In the genomic region with DNA sequence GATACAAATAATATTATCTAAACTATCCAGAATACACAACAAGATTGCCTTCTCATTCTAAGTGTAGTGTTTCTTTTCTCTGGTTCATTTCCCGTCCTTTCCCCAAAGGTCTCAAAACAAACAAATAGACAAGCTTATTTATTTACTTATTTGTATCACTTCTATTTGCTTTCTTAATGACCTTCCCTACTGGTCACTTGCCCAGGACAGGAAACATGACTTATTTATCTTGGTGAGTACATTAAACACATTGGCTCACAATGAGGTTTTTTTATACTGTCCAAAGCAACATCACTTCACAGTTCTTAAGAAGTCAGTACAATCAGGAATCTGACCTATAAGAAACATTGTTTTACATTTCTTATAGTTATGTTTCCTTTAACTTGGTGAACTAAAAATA, we compare ENCODE assay signal across 26 cellular contexts.
"Had no signal": no experiment of that assay in that cellular context is flagged by ENCODE, and none has a peak within 500 bp of the region (broad histone marks: within the 10 kb centered on the region; RNA-seq: fewer than 3 reads in every experiment).

No MANE protein-coding gene starts in this region.

- H3K27ac ChIP-seq: brain microvascular endothelial cell, esophagus squamous epithelium, heart right ventricle, thoracic aorta, upper lobe of left lung had no signal

- H3K9me3 ChIP-seq: esophagus squamous epithelium, heart right ventricle, thoracic aorta, upper lobe of left lung had no signal

- H3K4me1 ChIP-seq: esophagus squamous epithelium, heart right ventricle, upper lobe of left lung had no signal

- H3K27me3 ChIP-seq: brain microvascular endothelial cell, esophagus squamous epithelium, heart right ventricle, upper lobe of left lung had no signal

- H3K4me3 ChIP-seq: esophagus squamous epithelium, heart right ventricle, lung, thoracic aorta, upper lobe of left lung had no signal

- ATAC-seq: activated CD4-positive, alpha-beta T cell treated with anti-CD3 and anti-CD28 coated beads for 36 hours; activated naive CD4-positive, alpha-beta T cell treated with anti-CD3 and anti-CD28 coated beads, Interleukin-2, amount 50 U/mL, for 72 hours; activated T-helper 17 cell treated with anti-CD3 and anti-CD28 coated beads, Interleukin-2, amount 50 U/mL, for 72 hours; heart right ventricle; left colon; naive thymus-derived CD4-positive, alpha-beta T cell; WTC11 had no signal

- DNase-seq: activated CD4-positive, alpha-beta T cell treated with anti-CD3 and anti-CD28 coated beads for 36 hours; activated CD4-positive, alpha-beta T cell treated with anti-CD3 and anti-CD28 coated beads, Interleukin-2, amount 50 U/mL, for 4 hours; activated CD8-positive, alpha-beta memory T cell treated with anti-CD3 and anti-CD28 coated beads for 24 hours; activated CD8-positive, alpha-beta memory T cell treated with anti-CD3 and anti-CD28 coated beads, Interleukin-2, amount 50 U/mL, for 4 hours; activated T-cell treated with anti-CD3 and anti-CD28 coated beads, Interleukin-2, amount 50 U/mL, for 24 hours; aorta; brain microvascular endothelial cell; caudate nucleus; effector memory CD4-positive, alpha-beta T cell; esophagus squamous epithelium; foreskin fibroblast; heart right ventricle; left colon; naive thymus-derived CD4-positive, alpha-beta T cell; retina; stimulated activated CD4-positive, alpha-beta T cell treated with anti-CD3 and anti-CD28 coated beads, Interleukin-4, amount 100 ng/mL, for 1 hour; stimulated activated naive CD4-positive, alpha-beta T cell treated with Interleukin-2 at 50 U/mL for 16 hours; T1000; upper lobe of left lung had no signal

- H3K36me3 ChIP-seq: brain microvascular endothelial cell, esophagus squamous epithelium, heart right ventricle, thoracic aorta, upper lobe of left lung had no signal

- FAIRE-seq: colon, keratinocyte had no signal
